In the genomic region with DNA sequence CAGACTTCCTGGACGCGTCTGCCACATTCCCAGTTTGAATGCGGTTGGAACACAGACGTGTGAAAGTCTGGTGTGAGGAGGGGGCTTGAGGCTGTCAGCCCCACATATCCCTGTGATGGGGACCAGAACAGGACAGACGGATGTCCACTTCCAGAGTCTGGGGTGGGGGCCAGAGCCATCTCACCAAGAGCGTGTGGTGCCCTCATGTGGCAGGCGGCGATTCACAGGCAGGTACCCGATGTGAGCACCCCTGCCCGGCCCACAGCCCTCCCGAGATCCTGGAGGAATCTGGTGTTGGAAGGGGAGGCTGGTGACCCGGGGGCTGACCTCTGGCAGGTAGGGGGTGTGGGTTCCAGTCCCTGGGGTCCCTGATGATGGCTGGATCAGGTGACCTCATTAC, we compare ENCODE assay signal across 1 cellular context.
TF ChIP-seq lines count a peak whose summit lies in the region.

No MANE protein-coding gene starts in this region.

TF ChIP-seq in GM23338, 12 proteins besides CTCF, POLR2A, EP300 and RAD21 (continued from another document):
- TF ChIP-seq ZNF462 (CRISPR knock-in tag; IDR thresholded peaks at IDR 0.05) (no peak), CREB1 (CRISPR knock-in tag; IDR thresholded peaks at IDR 0.05; ENCODE audit: low read depth) (no peak), NANOG (IDR thresholded peaks at IDR 0.05; ENCODE audit: borderline replicate concordance) (no peak), JUNB (IDR thresholded peaks at IDR 0.05; ENCODE audit: unreplicated experiment) (no peak), EZH2 (IDR thresholded peaks at IDR 0.05; ENCODE audit: low read depth, unreplicated experiment) (no peak), REST (IDR thresholded peaks at IDR 0.05; ENCODE audit: unreplicated experiment) (no peak), EZH2phosphoT487 (IDR thresholded peaks at IDR 0.05; ENCODE audit: unreplicated experiment) (no peak)
